Comparison of ENCODE assay signal across 8 cellular contexts in genomic region chr4:127623755-127624087, GRCh38. TPM values are rescaled to one million over a fixed set of nuclear protein-coding genes. Genes with fewer than 3 reads are reported as not detected.
A peak's percentile ranks its signal among the peaks of the same experiment; 100 is the strongest.
DNase-seq lines count a peak whose midpoint lies in the region; ATAC-seq and TF ChIP-seq lines count a peak whose summit lies in the region.

No MANE protein-coding gene starts in this region.

- H3K4me1 ChIP-seq in ES-I3 (ENCODE audit: insufficient read depth, low read length) (no peaks in the 10 kb centered on the region), RWPE2 (ENCODE audit: insufficient read depth, poor library complexity, severe bottlenecking) (no peaks in the 10 kb centered on the region), parathyroid adenoma (no peaks in the 10 kb centered on the region)

- no peaks in the 10 kb centered on the region for H3K79me2 ChIP-seq in parathyroid adenoma

- H3K9me3 ChIP-seq in ES-I3 (ENCODE audit: control insufficient read depth, insufficient read depth, low read length), result no peaks in the 10 kb centered on the region; the same call in 1 of the 2 replicates
- no peaks in the 10 kb centered on the region for H3K9me3 ChIP-seq in RWPE2 (ENCODE audit: severe bottlenecking)
- no peaks in the 10 kb centered on the region for H3K9me3 ChIP-seq in parathyroid adenoma (ENCODE audit: control insufficient read depth, low read length)

- H3K4me2 ChIP-seq in parathyroid adenoma (ENCODE audit: low read length), result peak overlapping the region; percentile 66

- H3K27ac ChIP-seq in RWPE2 (ENCODE audit: poor library complexity, severe bottlenecking) (no peak overlapping the region), parathyroid adenoma (no peak overlapping the region)

- TF ChIP-seq CTCF in RWPE2 (IDR thresholded peaks at IDR 0.05; ENCODE audit: poor library complexity, severe bottlenecking) (no peak), parathyroid adenoma (IDR thresholded peaks at IDR 0.05) (no peak)

- H3K4me3 ChIP-seq in RWPE2 (ENCODE audit: severe bottlenecking) (peak overlapping the region; percentile 49), parathyroid adenoma (ENCODE audit: low read depth, low read length) (peak overlapping the region; percentile 51)

- H3K36me3 ChIP-seq in ES-I3 (ENCODE audit: insufficient read depth, low read length), result no peaks in the 10 kb centered on the region
- H3K36me3 ChIP-seq in RWPE2 (ENCODE audit: low read depth), result no peaks in the 10 kb centered on the region
- no peaks in the 10 kb centered on the region for H3K36me3 ChIP-seq in parathyroid adenoma (ENCODE audit: control insufficient read depth, insufficient read depth, low read length)

- H3K9ac ChIP-seq in ES-I3 (ENCODE audit: low read depth, low read length), result peak overlapping the region; percentile 81; the same call in 1 of the 2 replicates
- no peak overlapping the region for H3K9ac ChIP-seq in parathyroid adenoma

- no peaks in the 10 kb centered on the region for H3K27me3 ChIP-seq in RWPE2 (ENCODE audit: insufficient read depth, poor library complexity, severe bottlenecking)
- no peaks in the 10 kb centered on the region for H3K27me3 ChIP-seq in parathyroid adenoma (ENCODE audit: control insufficient read depth, insufficient read depth, low read length)

- H2AFZ ChIP-seq in parathyroid adenoma, result peak overlapping the region; percentile 83

- DNase-seq in RWPE2 (ENCODE audit: low spot score) (no peak), fibroblast of peridontal ligament (ENCODE audit: extremely low read depth) (peak; percentile 44), mucosa of gallbladder (ENCODE audit: low spot score) (no peak), middle frontal gyrus (ENCODE audit: extremely low spot score, low spot score) (no peak)

- no peak for ATAC-seq in RWPE2 (ENCODE audit: low read depth)
- ATAC-seq in HG03521 (IDR thresholded peaks at IDR 0.05; ENCODE audit: unreplicated experiment), result no peak
- no peak for ATAC-seq in HG03442 (IDR thresholded peaks at IDR 0.05; ENCODE audit: unreplicated experiment)

RNA-seq across cellular contexts. Expression of gene INTU, which starts 9.0 kb away (rescaled TPM):
- 10.1 TPM for total RNA-seq in mucosa of gallbladder
